In the genomic region with DNA sequence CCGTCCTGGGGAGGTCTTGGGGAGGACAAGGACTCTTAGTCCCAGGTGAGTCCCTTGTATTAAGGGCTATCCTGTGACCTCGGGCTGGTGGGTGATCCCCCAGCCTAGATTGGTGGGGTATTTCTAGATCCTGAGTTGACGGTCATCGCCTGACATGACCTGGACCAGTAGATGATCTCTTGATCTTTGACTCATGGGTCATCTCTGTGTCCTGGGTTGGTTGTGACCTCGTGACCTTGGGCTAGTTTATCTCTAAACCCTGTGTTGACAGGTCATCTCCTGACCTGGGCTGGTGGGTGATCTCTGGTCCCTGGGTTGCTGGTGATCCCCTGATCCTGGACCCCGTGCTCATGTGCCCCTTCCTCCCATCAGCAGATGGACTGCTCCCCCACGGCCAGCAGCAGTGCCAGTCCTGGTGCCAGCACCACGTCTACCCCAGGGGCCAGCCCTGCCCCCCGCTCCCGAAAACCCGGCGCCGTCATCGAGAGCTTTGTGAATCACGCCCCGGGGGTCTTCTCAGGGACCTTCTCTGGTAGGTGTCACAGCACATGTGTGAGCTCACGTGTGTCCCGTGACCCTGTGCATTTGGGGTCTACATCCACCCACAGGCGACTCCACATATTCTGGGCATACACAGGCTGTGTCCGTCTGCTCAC, we compare ENCODE assay signal across 10 cellular contexts. TPM values are rescaled to one million over a fixed set of nuclear protein-coding genes. Genes with fewer than 3 reads are reported as not detected.
A peak's percentile ranks its signal among the peaks of the same experiment; 100 is the strongest.
DNase-seq lines count a peak whose midpoint lies in the region; ATAC-seq and TF ChIP-seq lines count a peak whose summit lies in the region.
"Had no signal": no experiment of that assay in that cellular context is flagged by ENCODE, and none has a peak within 500 bp of the region (broad histone marks: within the 10 kb centered on the region; RNA-seq: fewer than 3 reads in every experiment).

No MANE protein-coding gene starts in this region.

- peaks cover 9 to 78% of the 10 kb centered on the region in 2 donors for H3K36me3 ChIP-seq in left lung

- no peak overlapping the region for H3K4me3 ChIP-seq in HL-60 (replicated peaks; ENCODE audit: insufficient read depth, low read length)
- peak overlapping the region in 1 of 2 donors; percentile 99 for H3K4me3 ChIP-seq in left lung

- H3K27me3 Mint-ChIP-seq in activated naive CD8-positive, alpha-beta T cell: no peaks in the 10 kb centered on the region
- H3K27me3 Mint-ChIP-seq in stimulated activated memory B cell treated with anti-CD40 and anti-IgM and Interleukin-4, amounts not matched to agents 10 μg/mL and 1 μg/mL and 100 μg/mL, for 72 hours: no peaks in the 10 kb centered on the region

- H3K27ac ChIP-seq in HL-60 (replicated peaks) (peak overlapping the region; percentile 98), left lung (peak overlapping the region; percentile 97 to 99)

- no peak overlapping the region for H3K4me3 Mint-ChIP-seq in activated naive CD8-positive, alpha-beta T cell
- H3K4me3 Mint-ChIP-seq in stimulated activated memory B cell treated with anti-CD40 and anti-IgM and Interleukin-4, amounts not matched to agents 10 μg/mL and 1 μg/mL and 100 μg/mL, for 72 hours: peak overlapping the region; percentile 8

- no peaks in the 10 kb centered on the region for H3K9me3 ChIP-seq in left lung

- H3K36me3 Mint-ChIP-seq in activated naive CD8-positive, alpha-beta T cell: no peaks in the 10 kb centered on the region
- peaks cover 47% of the 10 kb centered on the region for H3K36me3 Mint-ChIP-seq in stimulated activated memory B cell treated with anti-CD40 and anti-IgM and Interleukin-4, amounts not matched to agents 10 μg/mL and 1 μg/mL and 100 μg/mL, for 72 hours

- ATAC-seq in left lung (no peak), HG02970 (IDR thresholded peaks at IDR 0.05; ENCODE audit: low FRiP score, unreplicated experiment) (no peak)
- no peak for ATAC-seq in stimulated activated memory B cell treated with anti-CD40 and anti-IgM and Interleukin-4, amounts not matched to agents 10 μg/mL and 1 μg/mL and 100 μg/mL, for 72 hours

- intact Hi-C loops in left lung (cut with DNase I): no loop called here

- H3K9me3 Mint-ChIP-seq in activated naive CD8-positive, alpha-beta T cell (ENCODE audit: low read depth): no peaks in the 10 kb centered on the region
- H3K9me3 Mint-ChIP-seq in stimulated activated memory B cell treated with anti-CD40 and anti-IgM and Interleukin-4, amounts not matched to agents 10 μg/mL and 1 μg/mL and 100 μg/mL, for 72 hours: no peaks in the 10 kb centered on the region

- TF ChIP-seq CTCF in HL-60 (IDR thresholded peaks at IDR 0.05; ENCODE audit: insufficient read depth, low read length) (no peak), left lung (IDR thresholded peaks at IDR 0.05) (no peak)

- peaks cover 33 to 71% of the 10 kb centered on the region in 2 donors for H3K4me1 ChIP-seq in left lung

- no peaks in the 10 kb centered on the region for H3K27me3 ChIP-seq in HL-60 (ENCODE audit: insufficient read depth, poor library complexity, severe bottlenecking)
- H3K27me3 ChIP-seq in left lung: no peaks in the 10 kb centered on the region

- H3K27ac Mint-ChIP-seq in activated naive CD8-positive, alpha-beta T cell: peak overlapping the region; percentile 46
- peak overlapping the region; percentile 51 for H3K27ac Mint-ChIP-seq in stimulated activated memory B cell treated with anti-CD40 and anti-IgM and Interleukin-4, amounts not matched to agents 10 μg/mL and 1 μg/mL and 100 μg/mL, for 72 hours

- peak in 1 of 2 experiments; percentile 62 for DNase-seq in HL-60 (ENCODE audit: low read depth in 1 of 2, low spot score in 1 of 2)
- DNase-seq in left lung: no peak
- DNase-seq in Kasumi-1 (lab: John Stamatoyannopoulos, UW): no peak
- no peak for DNase-seq in activated CD4-positive, CD25-positive, alpha-beta regulatory T cell (lab: John Stamatoyannopoulos, UW)
- no peak for DNase-seq in kidney glomerular epithelial cell (lab: John Stamatoyannopoulos, UW)
- DNase-seq: activated CD4-positive, alpha-beta T cell treated with anti-CD3 and anti-CD28 coated beads, Interleukin-2, amount 50 U/mL, for 1 hour; NCI-H2171 had no signal

- H3K4me1 Mint-ChIP-seq in activated naive CD8-positive, alpha-beta T cell (ENCODE audit: low read depth): peaks cover 38% of the 10 kb centered on the region
- H3K4me1 Mint-ChIP-seq in stimulated activated memory B cell treated with anti-CD40 and anti-IgM and Interleukin-4, amounts not matched to agents 10 μg/mL and 1 μg/mL and 100 μg/mL, for 72 hours: peaks cover 56% of the 10 kb centered on the region

RNA-seq across cellular contexts. Expression of gene MIDN, which starts 6.3 kb away (rescaled TPM):
- total RNA-seq in left lung: 100 to 1,000 TPM in 1 of 2 donors, 10 to 100 TPM in 1; 87.4 to 115 TPM

RNA-seq across cellular contexts. Expression of gene ATP5F1D, which starts 13.1 kb away (rescaled TPM):
- total RNA-seq in left lung: 100 to 1,000 TPM; 139 to 161 TPM

RNA-seq across cellular contexts. Expression of gene CIRBP, which starts 14.5 kb away (rescaled TPM):
- 100 to 1,000 TPM; 220 to 235 TPM for total RNA-seq in left lung

RNA-seq across cellular contexts. Expression of gene CBARP, which starts 16.9 kb away (rescaled TPM):
- total RNA-seq in left lung: 1 to 10 TPM in 1 of 2 donors, under 1 TPM in 1; 0.55 to 1.5 TPM

RNA-seq across cellular contexts. Expression of gene FAM174C, which starts 20.7 kb away (rescaled TPM):
- 10 to 100 TPM; 48.0 to 58.7 TPM for total RNA-seq in left lung
